In the genomic region with DNA sequence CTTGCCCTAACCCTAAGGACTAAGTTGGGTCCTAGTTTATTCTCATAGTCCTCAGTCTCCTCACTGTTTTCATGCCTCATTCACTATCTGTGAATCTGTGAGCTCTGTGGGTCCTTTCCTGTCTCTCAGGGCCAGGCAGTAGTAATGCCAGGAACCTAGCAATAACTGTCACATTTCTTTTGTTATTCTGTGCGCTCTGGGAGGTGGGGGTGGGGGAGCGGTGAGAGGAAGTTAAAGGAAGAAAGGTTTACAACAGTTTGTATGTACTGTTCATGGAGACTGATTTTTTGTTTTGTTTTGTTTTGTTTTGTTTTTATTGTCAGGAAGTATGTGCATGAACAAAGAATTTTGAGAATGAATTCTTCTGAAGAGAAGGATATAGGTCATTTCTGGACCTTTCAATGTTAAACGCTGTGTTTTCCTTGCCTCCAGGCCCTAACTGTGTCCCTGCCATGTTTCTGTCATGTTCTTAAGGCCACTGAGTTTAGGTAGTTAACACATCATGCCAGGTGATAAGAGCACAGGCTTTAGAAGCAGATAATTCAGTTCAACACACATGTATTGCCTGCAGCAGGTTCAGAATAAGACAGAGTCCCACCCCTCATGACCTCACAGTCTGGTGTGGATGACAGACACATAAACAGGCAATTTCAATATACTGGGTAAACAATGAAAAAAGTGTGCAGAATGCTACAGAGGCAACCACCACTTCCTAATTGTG, we compare ENCODE assay signal across 1 cellular context.
TF ChIP-seq lines count a peak whose summit lies in the region.

No MANE protein-coding gene starts in this region.

TF ChIP-seq in K562, 482 proteins besides CTCF, POLR2A, EP300 and RAD21:
- no peak for TF ChIP-seq GABPB1 (CRISPR knock-in tag; IDR thresholded peaks at IDR 0.05)
- TF ChIP-seq KLF6 (CRISPR knock-in tag; IDR thresholded peaks at IDR 0.05; ENCODE audit: borderline replicate concordance), result no peak
- TF ChIP-seq HDAC6 (IDR thresholded peaks at IDR 0.05; ENCODE audit: low read depth, low read length), result no peak
- TF ChIP-seq, protein P1, sequence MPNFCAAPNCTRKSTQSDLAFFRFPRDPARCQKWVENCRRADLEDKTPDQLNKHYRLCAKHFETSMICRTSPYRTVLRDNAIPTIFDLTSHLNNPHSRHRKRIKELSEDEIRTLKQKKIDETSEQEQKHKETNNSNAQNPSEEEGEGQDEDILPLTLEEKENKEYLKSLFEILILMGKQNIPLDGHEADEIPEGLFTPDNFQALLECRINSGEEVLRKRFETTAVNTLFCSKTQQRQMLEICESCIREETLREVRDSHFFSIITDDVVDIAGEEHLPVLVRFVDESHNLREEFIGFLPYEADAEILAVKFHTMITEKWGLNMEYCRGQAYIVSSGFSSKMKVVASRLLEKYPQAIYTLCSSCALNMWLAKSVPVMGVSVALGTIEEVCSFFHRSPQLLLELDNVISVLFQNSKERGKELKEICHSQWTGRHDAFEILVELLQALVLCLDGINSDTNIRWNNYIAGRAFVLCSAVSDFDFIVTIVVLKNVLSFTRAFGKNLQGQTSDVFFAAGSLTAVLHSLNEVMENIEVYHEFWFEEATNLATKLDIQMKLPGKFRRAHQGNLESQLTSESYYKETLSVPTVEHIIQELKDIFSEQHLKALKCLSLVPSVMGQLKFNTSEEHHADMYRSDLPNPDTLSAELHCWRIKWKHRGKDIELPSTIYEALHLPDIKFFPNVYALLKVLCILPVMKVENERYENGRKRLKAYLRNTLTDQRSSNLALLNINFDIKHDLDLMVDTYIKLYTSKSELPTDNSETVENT (CRISPR knock-in tag; IDR thresholded peaks at IDR 0.05), result no peak
- TF ChIP-seq ZBED1 (IDR thresholded peaks at IDR 0.05), result no peak
- TF ChIP-seq SMAD4 (CRISPR knock-in tag; conservative IDR thresholded peaks at IDR 0.05), result no peak
- TF ChIP-seq JUND (IDR thresholded peaks at IDR 0.05; ENCODE audit: borderline replicate concordance, low read depth, low read length), result no peak
- TF ChIP-seq JUND (tag; IDR thresholded peaks at IDR 0.05; ENCODE audit: borderline replicate concordance, low read depth, low read length), result no peak
- TF ChIP-seq PCBP1 (IDR thresholded peaks at IDR 0.05; ENCODE audit: low read depth, low read length, poor library complexity, severe bottlenecking), result no peak
- no peak for TF ChIP-seq SP1 (CRISPR knock-in tag; IDR thresholded peaks at IDR 0.05)
- TF ChIP-seq NR4A1 (CRISPR knock-in tag; IDR thresholded peaks at IDR 0.05), result no peak
- TF ChIP-seq NR4A1 (tag; IDR thresholded peaks at IDR 0.05), result no peak
- TF ChIP-seq KDM2B (CRISPR knock-in tag; IDR thresholded peaks at IDR 0.05), result no peak
- TF ChIP-seq ZEB2 (IDR thresholded peaks at IDR 0.05), result no peak
- no peak for TF ChIP-seq SMARCA5 (IDR thresholded peaks at IDR 0.05)
- TF ChIP-seq TFE3 (CRISPR knock-in tag; IDR thresholded peaks at IDR 0.05), result no peak
- TF ChIP-seq, protein P2, sequence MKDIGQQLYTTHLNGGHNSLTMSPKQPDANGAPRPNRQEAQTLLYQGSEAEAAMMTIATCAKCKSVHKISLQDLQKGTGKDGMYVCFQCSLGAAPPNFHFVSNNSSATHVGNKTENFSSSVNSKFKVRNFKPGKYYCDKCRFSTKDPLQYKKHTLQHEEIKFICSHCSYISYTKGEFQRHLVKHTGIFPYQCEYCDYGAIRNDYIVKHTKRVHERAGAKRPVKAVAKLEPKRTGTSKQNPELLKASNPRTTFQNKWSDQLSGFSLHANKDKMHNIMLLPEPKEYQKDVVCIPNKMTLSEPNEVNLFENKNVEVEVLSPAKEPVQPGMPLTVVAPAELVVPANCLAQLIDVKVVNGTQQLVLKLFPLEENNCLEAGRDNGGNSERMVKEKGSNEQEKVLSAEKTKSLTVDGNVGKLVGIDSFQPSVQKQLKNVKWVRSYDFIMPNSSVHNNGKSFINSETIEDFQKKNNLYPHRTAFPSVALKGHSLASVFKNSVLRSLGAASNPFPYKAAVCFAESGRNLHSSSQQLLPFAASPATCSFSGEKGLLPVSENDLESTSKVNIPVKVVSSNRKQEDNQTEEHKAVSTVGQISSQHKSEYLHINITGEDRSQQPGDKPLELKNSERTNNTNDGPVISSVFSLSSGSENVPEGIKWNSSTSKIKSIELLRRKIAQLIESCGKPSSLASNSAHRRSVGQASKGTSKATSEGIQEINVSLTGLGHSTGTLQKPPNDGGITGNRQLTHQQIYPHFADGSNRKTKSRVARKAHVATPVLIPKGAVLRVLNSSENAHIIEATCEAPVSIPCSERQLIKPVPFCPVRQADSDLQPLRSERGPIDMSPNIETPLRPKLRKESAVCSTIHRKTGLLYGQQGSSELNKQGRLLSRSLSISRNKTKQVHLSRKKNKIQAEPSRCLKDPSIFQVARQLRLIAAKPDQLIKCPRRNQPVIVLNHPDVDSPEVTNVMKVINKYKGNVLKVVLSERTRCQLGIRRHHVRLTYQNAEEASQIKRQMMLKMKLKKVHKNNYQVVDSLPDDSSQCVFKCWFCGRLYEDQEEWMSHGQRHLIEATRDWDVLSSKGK (CRISPR knock-in tag; IDR thresholded peaks at IDR 0.05), result no peak
- TF ChIP-seq FOXK2 (conservative IDR thresholded peaks at IDR 0.05 in 1 of 2, IDR thresholded peaks at IDR 0.05 in 1 of 2; ENCODE audit: low read depth in 2 of 2), result no peak
- TF ChIP-seq, protein P3, sequence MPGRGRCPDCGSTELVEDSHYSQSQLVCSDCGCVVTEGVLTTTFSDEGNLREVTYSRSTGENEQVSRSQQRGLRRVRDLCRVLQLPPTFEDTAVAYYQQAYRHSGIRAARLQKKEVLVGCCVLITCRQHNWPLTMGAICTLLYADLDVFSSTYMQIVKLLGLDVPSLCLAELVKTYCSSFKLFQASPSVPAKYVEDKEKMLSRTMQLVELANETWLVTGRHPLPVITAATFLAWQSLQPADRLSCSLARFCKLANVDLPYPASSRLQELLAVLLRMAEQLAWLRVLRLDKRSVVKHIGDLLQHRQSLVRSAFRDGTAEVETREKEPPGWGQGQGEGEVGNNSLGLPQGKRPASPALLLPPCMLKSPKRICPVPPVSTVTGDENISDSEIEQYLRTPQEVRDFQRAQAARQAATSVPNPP (IDR thresholded peaks at IDR 0.05; ENCODE audit: borderline replicate concordance, insufficient read depth, insufficient read length), result no peak
- no peak for TF ChIP-seq RBM22 (IDR thresholded peaks at IDR 0.05; ENCODE audit: low read depth, low read length, poor library complexity, severe bottlenecking)
